1 cellular context compared by ENCODE assay signal in the genomic region with DNA sequence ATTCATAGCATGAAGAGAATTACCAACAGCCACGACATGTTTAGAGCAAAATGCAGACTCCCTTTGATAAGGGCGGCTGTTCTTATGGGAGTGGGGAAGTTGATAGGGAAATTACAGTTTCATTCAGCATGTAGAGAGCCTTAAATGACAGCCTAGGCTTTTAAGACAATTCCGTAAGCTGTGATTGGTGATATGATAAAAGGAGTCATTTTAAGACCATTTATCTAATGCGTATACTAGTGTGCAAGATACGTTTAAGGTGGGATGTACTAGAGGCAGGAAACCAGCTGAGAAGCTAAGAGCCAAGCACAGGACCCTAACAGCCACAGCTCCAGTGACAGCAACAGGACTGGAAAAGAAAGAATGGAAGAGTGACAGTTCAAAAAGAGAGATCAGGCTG.
TF ChIP-seq lines count a peak whose summit lies in the region.

No MANE protein-coding gene starts in this region.

TF ChIP-seq in GM23338, 12 proteins besides CTCF, POLR2A, EP300 and RAD21 (continued from another document):
- TF ChIP-seq STAT1 (IDR thresholded peaks at IDR 0.05; ENCODE audit: unreplicated experiment) (no peak), EZH2 (IDR thresholded peaks at IDR 0.05; ENCODE audit: low read depth, unreplicated experiment) (no peak)
